In genomic region chr17:27384261-27384701, GRCh38 we compare ENCODE assay signal across 12 cellular contexts.
DNase-seq lines count a peak whose midpoint lies in the region; ATAC-seq, FAIRE-seq and TF ChIP-seq lines count a peak whose summit lies in the region.
"Had no signal": no experiment of that assay in that cellular context is flagged by ENCODE, and none has a peak within 500 bp of the region (broad histone marks: within the 10 kb centered on the region; RNA-seq: fewer than 3 reads in every experiment).

No MANE protein-coding gene starts in this region.

- no peak overlapping the region for H3K4me3 Mint-ChIP-seq in endothelial cell (ENCODE audit: unreplicated experiment)
- H3K4me3 Mint-ChIP-seq: naive B cell had no signal

- no peaks in the 10 kb centered on the region for H3K9me3 Mint-ChIP-seq in endothelial cell (ENCODE audit: unreplicated experiment)

- no peak overlapping the region for H3K4me3 ChIP-seq in RWPE2 (ENCODE audit: severe bottlenecking)
- no peak overlapping the region for H3K4me3 ChIP-seq in pancreas
- H3K4me3 ChIP-seq in hepatocyte, result no peak overlapping the region

- no peak overlapping the region for H3K27ac Mint-ChIP-seq in endothelial cell (ENCODE audit: unreplicated experiment)
- H3K27ac Mint-ChIP-seq: naive B cell had no signal

- peak; percentile 97 for ATAC-seq in RWPE2 (ENCODE audit: low read depth)
- peak; percentile 90 to 95 (median 92) for ATAC-seq in pancreas
- no peak for ATAC-seq in HG02938 (IDR thresholded peaks at IDR 0.05; ENCODE audit: unreplicated experiment)

- FAIRE-seq in pancreas (lab: Jason Lieb, UNC), result no peak
- FAIRE-seq: GM18507 had no signal

- DNase-seq in ELF-1 (ENCODE audit: low read depth, low spot score) (peak; percentile 32), RWPE2 (ENCODE audit: low spot score) (peak; percentile 88), fibroblast of the conjunctiva (ENCODE audit: low read depth) (peak; percentile 67), pancreas (peak; percentile 52 to 86 (median 78)), endothelial cell (ENCODE audit: low spot score) (no peak), hepatocyte (ENCODE audit: low spot score) (no peak), DMS153 (lab: John Stamatoyannopoulos, UW) (no peak)
- DNase-seq: activated T-cell treated with anti-CD3 and anti-CD28 coated beads, Interleukin-2, amount 50 U/mL, for 1 hour; Kasumi-1; naive B cell had no signal

- peaks cover 3% of the 10 kb centered on the region for H3K36me3 Mint-ChIP-seq in endothelial cell (ENCODE audit: low read depth, unreplicated experiment)
- H3K36me3 Mint-ChIP-seq: naive B cell had no signal

- intact Hi-C loops in pancreas (cut with DNase I), result no loop called here

- no peaks in the 10 kb centered on the region for H3K9me3 ChIP-seq in RWPE2 (ENCODE audit: severe bottlenecking)
- H3K9me3 ChIP-seq in pancreas, result no peaks in the 10 kb centered on the region
- no peaks in the 10 kb centered on the region for H3K9me3 ChIP-seq in hepatocyte (ENCODE audit: low read depth)

- no peaks in the 10 kb centered on the region for H3K9me2 ChIP-seq in hepatocyte (replicated peaks; ENCODE audit: insufficient read depth)

- 15 to 18% methylated on average over 7 of the region's 7 CpGs for WGBS in pancreas, 2 donors
- WGBS in hepatocyte (ENCODE audit: low lambda C conversion rate, missing lambda C conversion rate), result 69% methylated on average over 7 of the region's 7 CpGs

- H4K20me1 ChIP-seq in hepatocyte (ENCODE audit: insufficient read depth, poor library complexity, severe bottlenecking), result no peaks in the 10 kb centered on the region

- TF ChIP-seq CTCF in RWPE2 (IDR thresholded peaks at IDR 0.05; ENCODE audit: poor library complexity, severe bottlenecking) (no peak), pancreas (IDR thresholded peaks at IDR 0.05) (no peak), endothelial cell (IDR thresholded peaks at IDR 0.05; ENCODE audit: unreplicated experiment) (no peak), hepatocyte (IDR thresholded peaks at IDR 0.05; ENCODE audit: poor library complexity) (no peak)

- H3K27me3 Mint-ChIP-seq in endothelial cell (ENCODE audit: unreplicated experiment), result peaks cover 8% of the 10 kb centered on the region

- H3K4me1 ChIP-seq in RWPE2 (ENCODE audit: insufficient read depth, poor library complexity, severe bottlenecking) (peaks cover 21% of the 10 kb centered on the region), pancreas (peaks cover 0 to 10% (median 6%) of the 10 kb centered on the region in 3 donors), hepatocyte (ENCODE audit: insufficient read depth) (peaks cover 5% of the 10 kb centered on the region)

- no peak overlapping the region for H2AFZ ChIP-seq in hepatocyte

- peak overlapping the region; percentile 65 for H3K27ac ChIP-seq in RWPE2 (ENCODE audit: poor library complexity, severe bottlenecking)
- no peak overlapping the region for H3K27ac ChIP-seq in pancreas
- H3K27ac ChIP-seq in hepatocyte, result no peak overlapping the region

- H3K36me3 ChIP-seq in RWPE2 (ENCODE audit: low read depth) (no peaks in the 10 kb centered on the region), pancreas (no peaks in the 10 kb centered on the region), hepatocyte (replicated peaks; ENCODE audit: insufficient read depth, low read depth) (no peaks in the 10 kb centered on the region)

- no peaks in the 10 kb centered on the region for H3K79me2 ChIP-seq in hepatocyte

- H3K27me3 ChIP-seq in RWPE2 (ENCODE audit: insufficient read depth, poor library complexity, severe bottlenecking), result no peaks in the 10 kb centered on the region
- H3K27me3 ChIP-seq in pancreas, result no peaks in the 10 kb centered on the region
- H3K27me3 ChIP-seq in hepatocyte, result no peaks in the 10 kb centered on the region

- no peak overlapping the region for H3K4me2 ChIP-seq in hepatocyte

- H3K4me1 Mint-ChIP-seq in endothelial cell (ENCODE audit: unreplicated experiment), result no peaks in the 10 kb centered on the region

Comparison
In these comparisons a context has a peak if more than half of its experiments do, and no peak if none do; other contexts are left out.
1. DNase-seq: peak in ELF-1 (single experiment), RWPE2 (single experiment), fibroblast of the conjunctiva (single experiment) and pancreas (6 of 6); none in endothelial cell (single experiment), hepatocyte (single experiment) and DMS153 (single experiment).